Comparison of ENCODE assay signal across 13 cellular contexts in genomic region chr22:37976022-37976421, GRCh38. TPM values are rescaled to one million over a fixed set of nuclear protein-coding genes. Genes with fewer than 3 reads are reported as not detected.
DNase-seq lines count a peak whose midpoint lies in the region; ATAC-seq and TF ChIP-seq lines count a peak whose summit lies in the region.
"Not testable (repeated sequence)": the region's sequence is repeated elsewhere in the genome, so short reads cannot be mapped to it uniquely, and the experiment has no call there.
"Had no signal": no experiment of that assay in that cellular context is flagged by ENCODE, and none has a peak within 500 bp of the region (broad histone marks: within the 10 kb centered on the region; RNA-seq: fewer than 3 reads in every experiment).

No MANE protein-coding gene starts in this region.

- TF ChIP-seq EP300 in tibial nerve (IDR thresholded peaks at IDR 0.05) = not testable (repeated sequence)

- TF ChIP-seq POLR2A in tibial nerve (IDR thresholded peaks at IDR 0.05) = not testable (repeated sequence)

- not testable (repeated sequence) for H3K36me3 Mint-ChIP-seq in MCF 10A (ENCODE audit: insufficient read depth, unreplicated experiment); stimulated activated effector memory CD8-positive, alpha-beta T cell treated with anti-CD3 and anti-CD28 coated beads, Interleukin-12 subunit alpha, Interleukin-12 subunit beta, amount 100 ng/mL, for 72 hours
- H3K36me3 Mint-ChIP-seq in neural crest cell (ENCODE audit: low read depth) = peaks cover 42% of the 10 kb centered on the region

- not testable (repeated sequence) for BruUV-seq in MCF 10A (replicated peaks; lab: Mats Ljungman, UMichigan)

- intact Hi-C loops in MCF 10A (cut with micrococcal nuclease); Right ventricle myocardium inferior (cut with DNase I): not testable (repeated sequence)

- TF ChIP-seq CTCF in RWPE1 (conservative IDR thresholded peaks at IDR 0.05; ENCODE audit: low read depth); MCF 10A (IDR thresholded peaks at IDR 0.05; ENCODE audit: unreplicated experiment); neural crest cell (conservative IDR thresholded peaks at IDR 0.05); tibial nerve (IDR thresholded peaks at IDR 0.05): not testable (repeated sequence)

- POLR2A ChIA-PET in RWPE1 (lab: Yijun Ruan, JAX; ENCODE audit: low non-redundant PET); MCF 10A (lab: Yijun Ruan, JAX): not testable (repeated sequence)

- peaks cover 0 to 58% (median 9%) of the 10 kb centered on the region in 4 donors for H3K4me1 ChIP-seq in tibial nerve

- H3K4me3 ChIP-seq in tibial nerve = peak overlapping the region in 1 of 4 donors; percentile 70

- WGBS in tibial nerve, 2 donors = 64 to 66% methylated on average over 8 of the region's 8 CpGs

- H3K9me3 Mint-ChIP-seq in MCF 10A (ENCODE audit: unreplicated experiment); neural crest cell; stimulated activated effector memory CD8-positive, alpha-beta T cell treated with anti-CD3 and anti-CD28 coated beads, Interleukin-12 subunit alpha, Interleukin-12 subunit beta, amount 100 ng/mL, for 72 hours: not testable (repeated sequence)

- H3K36me3 ChIP-seq in tibial nerve = peaks cover 0 to 87% (median 0%) of the 10 kb centered on the region in 3 donors

- not testable (repeated sequence) for H3K4me1 Mint-ChIP-seq in MCF 10A (ENCODE audit: insufficient read depth, unreplicated experiment); stimulated activated effector memory CD8-positive, alpha-beta T cell treated with anti-CD3 and anti-CD28 coated beads, Interleukin-12 subunit alpha, Interleukin-12 subunit beta, amount 100 ng/mL, for 72 hours
- peaks cover 55% of the 10 kb centered on the region for H3K4me1 Mint-ChIP-seq in neural crest cell

- not testable (repeated sequence) for H3K27me3 Mint-ChIP-seq in MCF 10A (ENCODE audit: insufficient read depth, unreplicated experiment)
- peaks cover 53% of the 10 kb centered on the region for H3K27me3 Mint-ChIP-seq in neural crest cell (ENCODE audit: low read depth)

- CTCF ChIA-PET in RWPE1 (lab: Yijun Ruan, JAX) = not testable (repeated sequence)
- CTCF ChIA-PET in MCF 10A (lab: Yijun Ruan, JAX) = interaction anchor here (1.1 to 2.6 kb wide), 2 partner anchors 10 to 76 kb away, joined by 3 to 11 read pairs; no protein-coding TSS in a partner anchor

- not testable (repeated sequence) for H3K9me3 ChIP-seq in tibial nerve

- not testable (repeated sequence) for H3K27me3 ChIP-seq in tibial nerve

- H3K27ac Mint-ChIP-seq in MCF 10A (ENCODE audit: low read depth, unreplicated experiment) (peak overlapping the region; percentile 41), neural crest cell (ENCODE audit: unreplicated experiment) (peak overlapping the region; percentile 94)
- peak overlapping the region; percentile 63 for H3K27ac Mint-ChIP-seq in stimulated activated effector memory CD8-positive, alpha-beta T cell treated with anti-CD3 and anti-CD28 coated beads, Interleukin-12 subunit alpha, Interleukin-12 subunit beta, amount 100 ng/mL, for 72 hours

- H3K27ac ChIP-seq in RWPE1 (peak overlapping the region; percentile 57), tibial nerve (peak overlapping the region; percentile 18 to 97 (median 57))

- not testable (repeated sequence) for DNase-seq in RWPE1 (ENCODE audit: low spot score); MCF 10A (ENCODE audit: unreplicated experiment); neural crest cell (ENCODE audit: low read depth, low spot score); stimulated activated effector memory CD8-positive, alpha-beta T cell treated with anti-CD3 and anti-CD28 coated beads, Interleukin-12 subunit alpha, Interleukin-12 subunit beta, amount 100 ng/mL, for 72 hours (ENCODE audit: low spot score in 2 of 2); tibial nerve (ENCODE audit: low spot score in 2 of 2)
- peak; percentile 27 for DNase-seq in Right ventricle myocardium inferior (ENCODE audit: missing footprints)

- H3K4me3 Mint-ChIP-seq in MCF 10A (ENCODE audit: unreplicated experiment); stimulated activated effector memory CD8-positive, alpha-beta T cell treated with anti-CD3 and anti-CD28 coated beads, Interleukin-12 subunit alpha, Interleukin-12 subunit beta, amount 100 ng/mL, for 72 hours: not testable (repeated sequence)
- H3K4me3 Mint-ChIP-seq in neural crest cell = peak overlapping the region; percentile 91

- ATAC-seq in Right ventricle myocardium inferior; stimulated activated effector memory CD8-positive, alpha-beta T cell treated with anti-CD3 and anti-CD28 coated beads, Interleukin-12 subunit alpha, Interleukin-12 subunit beta, amount 100 ng/mL, for 72 hours: not testable (repeated sequence)

RNA-seq across cellular contexts. Expression of gene SOX10, which starts 8.3 kb away (rescaled TPM):
- not detected in 2 replicates for total RNA-seq in MCF 10A (2022)
- 1.9 TPM for total RNA-seq in Right ventricle myocardium inferior
- total RNA-seq in neural crest cell = 279 and 293 TPM in 2 replicates
- 10 to 100 TPM; 59.9 to 94.0 (median 84.2) TPM for total RNA-seq in tibial nerve
- total RNA-seq: A673; CD4-positive, alpha-beta memory T cell; CD4-positive, CD25-positive, alpha-beta regulatory T cell; CD8-positive, alpha-beta memory T cell; Daoy; G401; GM12878 had no signal

RNA-seq across cellular contexts. Expression of gene POLR2F, which starts 22.5 kb away (rescaled TPM):
- total RNA-seq in MCF 10A (2022) (87.5 and 97.6 TPM in 2 replicates), Right ventricle myocardium inferior (88.8 TPM), neural crest cell (137 and 143 TPM in 2 replicates), tibial nerve (100 to 1,000 TPM in 3 of 4 donors, 10 to 100 TPM in 1; 54.7 to 181 (median 120) TPM)

RNA-seq across cellular contexts. Expression of gene C22orf23, which starts 22.6 kb away (rescaled TPM):
- total RNA-seq in MCF 10A (2022) (not detected in 2 replicates), Right ventricle myocardium inferior (0.68 TPM), neural crest cell (0.79 and 1.5 TPM in 2 replicates), tibial nerve (under 1 TPM in 1 of 4 donors, not detected in 3; 0.21 TPM)
- total RNA-seq: CD4-positive, alpha-beta memory T cell; CD4-positive, CD25-positive, alpha-beta regulatory T cell; G401 had no signal

Comparison
In these comparisons a context has a peak if more than half of its experiments do, and no peak if none do; other contexts are left out.
1. H3K27ac Mint-ChIP-seq: peak in every context shown above with its lines; median percentile 94 in neural crest cell; 63 in stimulated activated effector memory CD8-positive, alpha-beta T cell treated with anti-CD3 and anti-CD28 coated beads, Interleukin-12 subunit alpha, Interleukin-12 subunit beta, amount 100 ng/mL, for 72 hours; 41 in MCF 10A.
2. RNA of gene SOX10, which starts 8.3 kb away (total RNA-seq): 279 to 293 TPM in neural crest cell and 59.9 to 94.0 TPM in tibial nerve; 1.9 TPM in Right ventricle myocardium inferior (single experiment) and not detected in MCF 10A; every median in the first group is over 10 times any median in the second.